Comparison of ENCODE assay signal across 10 cellular contexts in genomic region chr11:57775474-57775873, GRCh38. TPM values are rescaled to one million over a fixed set of nuclear protein-coding genes. Genes with fewer than 3 reads are reported as not detected.
DNase-seq lines count a peak whose midpoint lies in the region; ATAC-seq and TF ChIP-seq lines count a peak whose summit lies in the region.
"Had no signal": no experiment of that assay in that cellular context is flagged by ENCODE, and none has a peak within 500 bp of the region (broad histone marks: within the 10 kb centered on the region; RNA-seq: fewer than 3 reads in every experiment).

No MANE protein-coding gene starts in this region.

- POLR2A ChIA-PET in A673 (lab: Charles Lee; ENCODE audit: low non-redundant PET), result no interaction called here

- peak overlapping the region; percentile 90 for H3K27ac Mint-ChIP-seq in glutamatergic neuron (ENCODE audit: unreplicated experiment)

- H3K9me3 ChIP-seq in A673 (ENCODE audit: low read depth, low read length, poor library complexity, severe bottlenecking), result no peaks in the 10 kb centered on the region
- H3K9me3 ChIP-seq in parathyroid adenoma (ENCODE audit: control insufficient read depth, low read length), result no peaks in the 10 kb centered on the region

- CTCF ChIA-PET in A673 (lab: Charles Lee), result no interaction called here

- H3K36me3 ChIP-seq in A673 (ENCODE audit: insufficient read depth, low read length, poor library complexity, severe bottlenecking) (no peaks in the 10 kb centered on the region), parathyroid adenoma (ENCODE audit: control insufficient read depth, insufficient read depth, low read length) (no peaks in the 10 kb centered on the region)

- H3K4me1 ChIP-seq in A673 (ENCODE audit: insufficient read depth, low read length, poor library complexity, severe bottlenecking), result peaks cover 57% of the 10 kb centered on the region
- H3K4me1 ChIP-seq in parathyroid adenoma, result peaks cover 36% of the 10 kb centered on the region

- no peaks in the 10 kb centered on the region for H3K27me3 ChIP-seq in A673 (replicated peaks; ENCODE audit: insufficient read depth, low read depth, low read length, poor library complexity)
- H3K27me3 ChIP-seq in parathyroid adenoma (ENCODE audit: control insufficient read depth, insufficient read depth, low read length), result no peaks in the 10 kb centered on the region

- H3K79me2 ChIP-seq in parathyroid adenoma, result peaks cover 20% of the 10 kb centered on the region

- H3K36me3 Mint-ChIP-seq in glutamatergic neuron (ENCODE audit: unreplicated experiment), result no peaks in the 10 kb centered on the region

- H3K27ac ChIP-seq in A673 (ENCODE audit: low read depth, low read length, poor library complexity, severe bottlenecking) (peak overlapping the region; percentile 91), parathyroid adenoma (peak overlapping the region; percentile 87)

- H3K4me3 ChIP-seq in A673 (ENCODE audit: low read depth, low read length, poor library complexity, severe bottlenecking), result no peak overlapping the region
- peak overlapping the region; percentile 11 for H3K4me3 ChIP-seq in WI38 (ENCODE audit: low read depth, low read length)
- H3K4me3 ChIP-seq in parathyroid adenoma (ENCODE audit: low read depth, low read length), result peak overlapping the region; percentile 5

- no peaks in the 10 kb centered on the region for H3K9me3 Mint-ChIP-seq in glutamatergic neuron (ENCODE audit: unreplicated experiment)
- H3K9me3 Mint-ChIP-seq: naive thymus-derived CD4-positive, alpha-beta T cell had no signal

- H3K4me1 Mint-ChIP-seq in glutamatergic neuron (ENCODE audit: low read depth, unreplicated experiment), result peaks cover 68% of the 10 kb centered on the region

- intact Hi-C loops in A673 (cut with micrococcal nuclease; ENCODE audit: unreplicated experiment), result no loop called here

- BruUV-seq in A673 (replicated peaks; lab: Mats Ljungman, UMichigan), result no TSS peak

- DNase-seq in A673 (ENCODE audit: low spot score), result no peak
- no peak for DNase-seq in glutamatergic neuron
- no peak for DNase-seq in NCI-H748 treated with DMSO at 0.1 percent for 48 hours (lab: John Stamatoyannopoulos, UW)
- no peak for DNase-seq in GM03348 (ENCODE audit: low spot score)
- no peak for DNase-seq in OCI-M2 (lab: John Stamatoyannopoulos, UW; ENCODE audit: unreplicated experiment)
- DNase-seq: activated gamma-delta T cell treated with Interleukin-2 at 50 U/mL for 16 hours; naive thymus-derived CD4-positive, alpha-beta T cell had no signal

- peak overlapping the region; percentile 38 for H3K4me2 ChIP-seq in parathyroid adenoma (ENCODE audit: low read length)

- ATAC-seq in GM18517 (IDR thresholded peaks at IDR 0.05; ENCODE audit: unreplicated experiment), result no peak
- ATAC-seq: naive thymus-derived CD4-positive, alpha-beta T cell had no signal

- H2AFZ ChIP-seq in parathyroid adenoma, result no peak overlapping the region

- no peak for TF ChIP-seq CTCF in A673 (conservative IDR thresholded peaks at IDR 0.05; ENCODE audit: low read depth, low read length)
- no peak for TF ChIP-seq CTCF in WI38 (IDR thresholded peaks at IDR 0.05; ENCODE audit: low read depth, low read length)
- TF ChIP-seq CTCF in glutamatergic neuron (IDR thresholded peaks at IDR 0.05; ENCODE audit: partially characterized antibody, unreplicated experiment), result no peak
- no peak for TF ChIP-seq CTCF in parathyroid adenoma (IDR thresholded peaks at IDR 0.05)

- H3K27me3 Mint-ChIP-seq in glutamatergic neuron (ENCODE audit: unreplicated experiment), result peaks cover 8% of the 10 kb centered on the region
- H3K27me3 Mint-ChIP-seq: naive thymus-derived CD4-positive, alpha-beta T cell had no signal

- H3K9ac ChIP-seq in parathyroid adenoma, result no peak overlapping the region

- H3K4me3 Mint-ChIP-seq in glutamatergic neuron (ENCODE audit: unreplicated experiment), result peak overlapping the region; percentile 82

RNA-seq across cellular contexts. Expression of gene CTNND1, which starts 13.9 kb away (rescaled TPM):
- total RNA-seq in A673 (2021), result 133 and 174 TPM in 2 replicates
- total RNA-seq in glutamatergic neuron (ENCODE audit: unreplicated experiment), result 344 TPM

RNA-seq across cellular contexts. Expression of gene BTBD18, which starts 23.9 kb away (rescaled TPM):
- total RNA-seq in A673 (2021) (not detected in 2 replicates), glutamatergic neuron (ENCODE audit: unreplicated experiment) (not detected)
- total RNA-seq: naive thymus-derived CD4-positive, alpha-beta T cell had no signal

RNA-seq across cellular contexts. Expression of gene SELENOH, which starts 34.2 kb away (rescaled TPM):
- total RNA-seq in A673 (2021) (192 and 212 TPM in 2 replicates), glutamatergic neuron (ENCODE audit: unreplicated experiment) (98.8 TPM)
